In genomic region chr6:34176261-34177031, GRCh38 we compare ENCODE assay signal across 19 cellular contexts. TPM values are rescaled to one million over a fixed set of nuclear protein-coding genes. Genes with fewer than 3 reads are reported as not detected.
A peak's percentile ranks its signal among the peaks of the same experiment; 100 is the strongest.
DNase-seq lines count a peak whose midpoint lies in the region; ATAC-seq and TF ChIP-seq lines count a peak whose summit lies in the region.
"Had no signal": no experiment of that assay in that cellular context is flagged by ENCODE, and none has a peak within 500 bp of the region (broad histone marks: within the 10 kb centered on the region; RNA-seq: fewer than 3 reads in every experiment).

No MANE protein-coding gene starts in this region.

- no peaks in the 10 kb centered on the region for H3K9me3 Mint-ChIP-seq in activated T-cell treated with anti-CD3 and anti-CD28 coated beads, Interleukin-2, amount 50 U/mL, for 24 hours
- H3K9me3 Mint-ChIP-seq: CD4-positive, alpha-beta T cell had no signal

- H3K36me3 Mint-ChIP-seq in activated T-cell treated with anti-CD3 and anti-CD28 coated beads, Interleukin-2, amount 50 U/mL, for 24 hours (ENCODE audit: low read depth): no peaks in the 10 kb centered on the region
- H3K36me3 Mint-ChIP-seq in T-helper 17 cell (ENCODE audit: low read depth): no peaks in the 10 kb centered on the region

- no peak overlapping the region for H4K8ac ChIP-seq in neuronal stem cell (ENCODE audit: low read depth, low read length)

- peak overlapping the region; percentile 60 for H3K23ac ChIP-seq in neuronal stem cell (ENCODE audit: low read depth, low read length, poor library complexity)

- no peak overlapping the region for H2BK12ac ChIP-seq in neuronal stem cell (ENCODE audit: low read length)

- H3K14ac ChIP-seq in neuronal stem cell (ENCODE audit: low read length): no peak overlapping the region

- no peak overlapping the region for H3K9ac ChIP-seq in neuronal stem cell (ENCODE audit: low read depth, low read length, poor library complexity)

- H3K4me3 ChIP-seq in neuronal stem cell (ENCODE audit: low read length in 2 of 2) (no peak overlapping the region), mucosa of descending colon (no peak overlapping the region)
- H3K4me3 ChIP-seq: SJSA1 had no signal

- no peak overlapping the region for H3K4ac ChIP-seq in neuronal stem cell (ENCODE audit: low read length)

- no peak overlapping the region for H2AFZ ChIP-seq in neuronal stem cell (ENCODE audit: low read length)

- H3K18ac ChIP-seq in neuronal stem cell (ENCODE audit: low read length): no peak overlapping the region

- no peaks in the 10 kb centered on the region for H3K27me3 Mint-ChIP-seq in activated T-cell treated with anti-CD3 and anti-CD28 coated beads, Interleukin-2, amount 50 U/mL, for 24 hours
- H3K27me3 Mint-ChIP-seq in T-helper 17 cell: no peaks in the 10 kb centered on the region
- H3K27me3 Mint-ChIP-seq: CD4-positive, alpha-beta T cell had no signal

- no peak overlapping the region for H2BK120ac ChIP-seq in neuronal stem cell (ENCODE audit: low read depth, low read length)

- ATAC-seq in T-helper 17 cell (no peak), mucosa of descending colon (no peak), HG03571 (IDR thresholded peaks at IDR 0.05; ENCODE audit: unreplicated experiment) (no peak)

- H3K27ac Mint-ChIP-seq in activated T-cell treated with anti-CD3 and anti-CD28 coated beads, Interleukin-2, amount 50 U/mL, for 24 hours: no peak overlapping the region
- no peak overlapping the region for H3K27ac Mint-ChIP-seq in T-helper 17 cell
- H3K27ac Mint-ChIP-seq: CD4-positive, alpha-beta T cell had no signal

- peaks cover 5% of the 10 kb centered on the region for H3K4me1 Mint-ChIP-seq in activated T-cell treated with anti-CD3 and anti-CD28 coated beads, Interleukin-2, amount 50 U/mL, for 24 hours (ENCODE audit: low read depth)
- peaks cover 5% of the 10 kb centered on the region for H3K4me1 Mint-ChIP-seq in T-helper 17 cell

- no peak overlapping the region for H2BK15ac ChIP-seq in neuronal stem cell (ENCODE audit: low read length)

- H3K27ac ChIP-seq in neuronal stem cell (replicated peaks; ENCODE audit: low read length): no peak overlapping the region
- H3K27ac ChIP-seq: SJSA1 had no signal

- H3K9me3 ChIP-seq in T-helper 17 cell (ENCODE audit: control insufficient read depth, low read length, poor library complexity, severe bottlenecking) (no peaks in the 10 kb centered on the region), neuronal stem cell (replicated peaks in 1 of 2; ENCODE audit: control insufficient read depth in 2 of 2, insufficient read depth in 1 of 2, low read depth in 1 of 2, low read length in 2 of 2) (no peaks in the 10 kb centered on the region), mucosa of descending colon (no peaks in the 10 kb centered on the region)
- H3K9me3 ChIP-seq: SJSA1 had no signal

- H2BK5ac ChIP-seq in neuronal stem cell (ENCODE audit: low read length): no peak overlapping the region

- peaks cover 0 to 10% (median 0%) of the 10 kb centered on the region in 3 experiments for H3K27me3 ChIP-seq in neuronal stem cell (ENCODE audit: control insufficient read depth in 3 of 3, insufficient read depth in 3 of 3, low read depth in 1 of 3, low read length in 3 of 3)
- H3K27me3 ChIP-seq: SJSA1 had no signal

- no peak overlapping the region for H4K91ac ChIP-seq in neuronal stem cell (ENCODE audit: low read depth, low read length, poor library complexity)

- no peaks in the 10 kb centered on the region for H3K4me1 ChIP-seq in neuronal stem cell (ENCODE audit: control insufficient read depth in 2 of 2, insufficient read depth in 1 of 2, low read depth in 1 of 2, low read length in 2 of 2)
- no peaks in the 10 kb centered on the region for H3K4me1 ChIP-seq in mucosa of descending colon (ENCODE audit: low read depth)
- H3K4me1 ChIP-seq: SJSA1 had no signal

- no CpG with 5 or more reads among the region's 9 CpGs for WGBS in neuronal stem cell (ENCODE audit: extremely low coverage in 2 of 2, insufficient read length in 2 of 2, insufficient replicate concordance in 1 of 2), 2 donors

- H3K4me2 ChIP-seq in neuronal stem cell (ENCODE audit: insufficient read depth, low read length, poor library complexity, severe bottlenecking): no peak overlapping the region

- no peaks in the 10 kb centered on the region for H3K79me1 ChIP-seq in neuronal stem cell (ENCODE audit: low read depth, low read length)

- no peak for TF ChIP-seq CTCF in mucosa of descending colon (IDR thresholded peaks at IDR 0.05)

- peak; percentile 28 for DNase-seq in activated T-cell treated with anti-CD3 and anti-CD28 coated beads, Interleukin-2, amount 50 U/mL, for 24 hours
- DNase-seq in activated T-cell treated with anti-CD3 and anti-CD28 coated beads, Interleukin-2, amount 50 U/mL, for 48 hours: no peak
- no peak for DNase-seq in T-helper 17 cell
- no peak for DNase-seq in neuronal stem cell (ENCODE audit: low spot score)
- no peak for DNase-seq in amygdala (lab: John Stamatoyannopoulos, UW)
- DNase-seq in mucosa of descending colon: no peak
- DNase-seq: AML-193; Calu3; CD4-positive, alpha-beta T cell; DMS79 treated with DMSO at 0.1 percent for 48 hours; Karpas-422; NCI-H1105 treated with DMSO at 0.1 percent for 48 hours; NCI-H1930; NCI-H2171; NCI-H774 had no signal

- no peaks in the 10 kb centered on the region for H3K36me3 ChIP-seq in neuronal stem cell (replicated peaks in 1 of 2; ENCODE audit: control insufficient read depth in 2 of 2, insufficient read depth in 2 of 2, low read length in 2 of 2)
- no peaks in the 10 kb centered on the region for H3K36me3 ChIP-seq in mucosa of descending colon (ENCODE audit: low read depth)
- H3K36me3 ChIP-seq: SJSA1 had no signal

- no peak overlapping the region for H2AK5ac ChIP-seq in neuronal stem cell (ENCODE audit: low read depth, low read length)

- intact Hi-C loops in mucosa of descending colon (cut with DNase I, micrococcal nuclease): no loop called here

- no peak overlapping the region for H3K4me3 Mint-ChIP-seq in activated T-cell treated with anti-CD3 and anti-CD28 coated beads, Interleukin-2, amount 50 U/mL, for 24 hours
- H3K4me3 Mint-ChIP-seq in T-helper 17 cell: peak overlapping the region; percentile 25
- H3K4me3 Mint-ChIP-seq: CD4-positive, alpha-beta T cell had no signal

RNA-seq across cellular contexts. Expression of gene GRM4, which starts 30.6 kb away (rescaled TPM):
- not detected for total RNA-seq in T-helper 17 cell
- polyA plus RNA-seq in neuronal stem cell (2013, experiment 1 of 2): 0.20 TPM
- polyA plus RNA-seq in neuronal stem cell (2013, experiment 2 of 2): 0.22 TPM
- total RNA-seq in mucosa of descending colon: under 1 TPM in 2 of 3 donors, not detected in 1; 0.22 to 0.25 TPM
- total RNA-seq: Calu3, NCI-H460, RPMI7951, SJSA1 had no signal
